12 cellular contexts compared by ENCODE assay signal in genomic region chr20:46651091-46651962, GRCh38. TPM values are rescaled to one million over a fixed set of nuclear protein-coding genes. Genes with fewer than 3 reads are reported as not detected.
A peak's percentile ranks its signal among the peaks of the same experiment; 100 is the strongest.
DNase-seq lines count a peak whose midpoint lies in the region; ATAC-seq, FAIRE-seq and TF ChIP-seq lines count a peak whose summit lies in the region.
"Had no signal": no experiment of that assay in that cellular context is flagged by ENCODE, and none has a peak within 500 bp of the region (broad histone marks: within the 10 kb centered on the region; RNA-seq: fewer than 3 reads in every experiment).

A gene with protein sequence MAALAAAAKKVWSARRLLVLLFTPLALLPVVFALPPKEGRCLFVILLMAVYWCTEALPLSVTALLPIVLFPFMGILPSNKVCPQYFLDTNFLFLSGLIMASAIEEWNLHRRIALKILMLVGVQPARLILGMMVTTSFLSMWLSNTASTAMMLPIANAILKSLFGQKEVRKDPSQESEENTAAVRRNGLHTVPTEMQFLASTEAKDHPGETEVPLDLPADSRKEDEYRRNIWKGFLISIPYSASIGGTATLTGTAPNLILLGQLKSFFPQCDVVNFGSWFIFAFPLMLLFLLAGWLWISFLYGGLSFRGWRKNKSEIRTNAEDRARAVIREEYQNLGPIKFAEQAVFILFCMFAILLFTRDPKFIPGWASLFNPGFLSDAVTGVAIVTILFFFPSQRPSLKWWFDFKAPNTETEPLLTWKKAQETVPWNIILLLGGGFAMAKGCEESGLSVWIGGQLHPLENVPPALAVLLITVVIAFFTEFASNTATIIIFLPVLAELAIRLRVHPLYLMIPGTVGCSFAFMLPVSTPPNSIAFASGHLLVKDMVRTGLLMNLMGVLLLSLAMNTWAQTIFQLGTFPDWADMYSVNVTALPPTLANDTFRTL (minus strand): TSS chr20:46651459. CDS start chr20:46651421, 38 bp downstream.

- no peak within 1 kb of the TSS for H3K9ac ChIP-seq in GM23248
- no peak within 1 kb of the TSS for H3K9ac ChIP-seq in mammary epithelial cell (ENCODE audit: insufficient read depth, low read length)

- no peaks in the 10 kb centered on the region for H3F3A ChIP-seq in GM23248 (ENCODE audit: insufficient read depth)

- H3K27me3 Mint-ChIP-seq in activated CD8-positive, alpha-beta T cell treated with anti-CD3 and anti-CD28 coated beads for 36 hours, result peaks cover 42% of the 10 kb centered on the region

- intact Hi-C loops in pancreas (cut with DNase I) (no loop called here), mammary epithelial cell (cut with micrococcal nuclease) (no loop called here)
- intact Hi-C loops in activated CD8-positive, alpha-beta T cell treated with anti-CD3 and anti-CD28 coated beads for 36 hours (cut with micrococcal nuclease), result no loop called here

- ATAC-seq in pancreas, result peak in 3 of 4 donors; percentile 43 to 75 (median 72)
- no peak for ATAC-seq in activated CD8-positive, alpha-beta T cell treated with anti-CD3 and anti-CD28 coated beads for 36 hours
- ATAC-seq: T-helper 17 cell had no signal

- no peaks in the 10 kb centered on the region for H3K36me3 Mint-ChIP-seq in activated CD8-positive, alpha-beta T cell treated with anti-CD3 and anti-CD28 coated beads for 36 hours (ENCODE audit: low read depth)

- H3K27me3 ChIP-seq in GM23248 (replicated peaks; ENCODE audit: insufficient read depth) (peaks cover 8% of the 10 kb centered on the region; the same call in 1 of the 2 replicates), iPS DF 6.9 (ENCODE audit: control insufficient read depth, insufficient read depth, low read length) (peaks cover 4% of the 10 kb centered on the region; the same call in 1 of the 2 replicates), pancreas (no peaks in the 10 kb centered on the region), mammary epithelial cell (ENCODE audit: insufficient read depth, low read length) (peaks cover 3% of the 10 kb centered on the region)

- DNase-seq in GM23248 (peak; percentile 20), amniotic epithelial cell (ENCODE audit: low read depth) (peak; percentile 16), iPS DF 6.9 (ENCODE audit: low read depth, low spot score) (no peak), pancreas (no peak), mesenteric fat pad (ENCODE audit: low spot score) (no peak), mammary epithelial cell (no peak), RPMI8226 (no peak)
- DNase-seq in activated CD8-positive, alpha-beta T cell treated with anti-CD3 and anti-CD28 coated beads for 36 hours, result no peak
- DNase-seq: KG1; NCI-H510A; stimulated activated CD8-positive, alpha-beta memory T cell treated with anti-CD3 and anti-CD28 coated beads, Interleukin-4, amount 100 ng/mL, for 48 hours; T-helper 17 cell had no signal

- in situ Hi-C loops in GM23248 (cut with MboI) (no loop called here), mammary epithelial cell (cut with MboI; ENCODE audit: low sequenced_read_pairs in 2 of 2) (no loop called here)

- H2AFZ ChIP-seq in GM23248 (no peak within 1 kb of the TSS), mammary epithelial cell (ENCODE audit: low read depth, low read length) (no peak within 1 kb of the TSS)

- H3K4me1 ChIP-seq in GM23248 (ENCODE audit: insufficient read depth) (no peaks in the 10 kb centered on the region), iPS DF 6.9 (ENCODE audit: control insufficient read depth, insufficient read depth, low read length) (peaks cover 2% of the 10 kb centered on the region; the same call in 1 of the 2 replicates), pancreas (no peaks in the 10 kb centered on the region), mammary epithelial cell (ENCODE audit: insufficient read depth, low read length) (no peaks in the 10 kb centered on the region)

- H3K36me3 ChIP-seq in GM23248 (ENCODE audit: low read depth) (no peaks in the 10 kb centered on the region), iPS DF 6.9 (ENCODE audit: control insufficient read depth, insufficient read depth, low read length) (no peaks in the 10 kb centered on the region), pancreas (no peaks in the 10 kb centered on the region), mammary epithelial cell (ENCODE audit: insufficient read depth, low read length) (no peaks in the 10 kb centered on the region)

- CTCF ChIA-PET in activated CD8-positive, alpha-beta T cell treated with anti-CD3 and anti-CD28 coated beads for 36 hours (lab: Charles Lee), result interaction anchor here (1.5 kb wide), 1 partner anchor 30 kb away, joined by 3 read pairs; no protein-coding TSS in a partner anchor
- CTCF ChIA-PET in mammary epithelial cell (lab: Charles Lee; ENCODE audit: low non-redundant PET), result no interaction called here

- no TSS peak for BruUV-seq in mammary epithelial cell (replicated peaks; lab: Mats Ljungman, UMichigan)

- H3K9me3 Mint-ChIP-seq in activated CD8-positive, alpha-beta T cell treated with anti-CD3 and anti-CD28 coated beads for 36 hours, result no peaks in the 10 kb centered on the region

- POLR2A ChIA-PET in activated CD8-positive, alpha-beta T cell treated with anti-CD3 and anti-CD28 coated beads for 36 hours (lab: Charles Lee), result no interaction called here

- dilution Hi-C loops in mammary epithelial cell (cut with HindIII; ENCODE audit: low sequenced_read_pairs), result no loop called here

- TF ChIP-seq CTCF in pancreas (IDR thresholded peaks at IDR 0.05) (no peak), mammary epithelial cell (conservative IDR thresholded peaks at IDR 0.05 in 1 of 2, IDR thresholded peaks at IDR 0.05 in 1 of 2; ENCODE audit: extremely low read depth in 1 of 2, insufficient read depth in 1 of 2, low read depth in 1 of 2, low read length in 2 of 2) (no peak)
- TF ChIP-seq CTCF in activated CD8-positive, alpha-beta T cell treated with anti-CD3 and anti-CD28 coated beads for 36 hours (IDR thresholded peaks at IDR 0.05), result no peak

- H3K79me2 ChIP-seq in GM23248 (ENCODE audit: insufficient read depth) (no peaks in the 10 kb centered on the region), mammary epithelial cell (ENCODE audit: insufficient read depth, low read length) (no peaks in the 10 kb centered on the region)

- no peaks in the 10 kb centered on the region for H4K20me1 ChIP-seq in GM23248 (ENCODE audit: insufficient read depth)
- H4K20me1 ChIP-seq in mammary epithelial cell (ENCODE audit: insufficient read depth, low read length), result no peaks in the 10 kb centered on the region

- H3K27ac ChIP-seq in GM23248 (no peak within 1 kb of the TSS), iPS DF 6.9 (ENCODE audit: low read length) (no peak within 1 kb of the TSS), pancreas (no peak within 1 kb of the TSS), mammary epithelial cell (ENCODE audit: insufficient read depth, low read depth, low read length) (no peak within 1 kb of the TSS)

- H3K9me3 ChIP-seq in GM23248 (ENCODE audit: low read depth) (no peaks in the 10 kb centered on the region), iPS DF 6.9 (ENCODE audit: control insufficient read depth, insufficient read depth, low read length) (no peaks in the 10 kb centered on the region), pancreas (no peaks in the 10 kb centered on the region), mammary epithelial cell (replicated peaks; ENCODE audit: insufficient read depth, low read length) (no peaks in the 10 kb centered on the region)

- peak within 1 kb of the TSS; percentile 37; the same call in 1 of the 2 replicates for H3K4me3 ChIP-seq in GM23248
- peak within 1 kb of the TSS; percentile 20; the same call in 1 of the 2 replicates for H3K4me3 ChIP-seq in iPS DF 6.9 (ENCODE audit: low read length)
- H3K4me3 ChIP-seq in pancreas, result peak within 1 kb of the TSS in 2 of 4 donors; percentile 20 to 27
- H3K4me3 ChIP-seq in mammary epithelial cell (replicated peaks in 1 of 3; ENCODE audit: insufficient read depth in 1 of 3, low read depth in 2 of 3, low read length in 3 of 3), result no peak within 1 kb of the TSS

- H3K4me3 Mint-ChIP-seq in activated CD8-positive, alpha-beta T cell treated with anti-CD3 and anti-CD28 coated beads for 36 hours, result no peak within 1 kb of the TSS
- H3K4me3 Mint-ChIP-seq: T-helper 17 cell had no signal

- WGBS in GM23248 (ENCODE audit: low coverage in 1 of 2, low lambda C conversion rate in 2 of 2, missing lambda C conversion rate in 2 of 2), 2 experiments, result 23 to 26% methylated on average over 41 to 55 of the region's 55 CpGs
- WGBS in iPS DF 6.9 (ENCODE audit: insufficient coverage, insufficient read length), result no CpG with 5 or more reads among the region's 55 CpGs
- 32 to 36% methylated on average over 38 to 55 of the region's 55 CpGs for WGBS in pancreas, 2 donors
- WGBS in mammary epithelial cell (ENCODE audit: low coverage, missing lambda C conversion rate), result 62% methylated on average over 15 of the region's 55 CpGs

- peaks cover 3% of the 10 kb centered on the region; the same call in 1 of the 2 replicates for H3K9me2 ChIP-seq in GM23248 (ENCODE audit: insufficient read depth)

- H3K27ac Mint-ChIP-seq in activated CD8-positive, alpha-beta T cell treated with anti-CD3 and anti-CD28 coated beads for 36 hours, result no peak within 1 kb of the TSS
- H3K27ac Mint-ChIP-seq: T-helper 17 cell had no signal

- FAIRE-seq in pancreas (lab: Jason Lieb, UNC), result no peak

- H3K4me2 ChIP-seq in GM23248 (ENCODE audit: unreplicated experiment), result no peak within 1 kb of the TSS
- H3K4me2 ChIP-seq in mammary epithelial cell (ENCODE audit: insufficient read depth, low read depth, low read length), result no peak within 1 kb of the TSS

- no peaks in the 10 kb centered on the region for H3K4me1 Mint-ChIP-seq in activated CD8-positive, alpha-beta T cell treated with anti-CD3 and anti-CD28 coated beads for 36 hours (ENCODE audit: low read depth)
- H3K4me1 Mint-ChIP-seq: T-helper 17 cell had no signal

RNA-seq across cellular contexts. Expression of the gene that starts here (rescaled TPM):
- total RNA-seq in GM23248 (2014; rRNA removed; shearing (Covaris generic)), result 0.89 and 2.4 TPM in 2 replicates
- polyA plus RNA-seq in GM23248 (2016; fragmentation: Nextera tagmentation; extraction: Ambion mirVana), result 2.3 and 4.6 TPM in 2 replicates
- total RNA-seq in pancreas, result 1 to 10 TPM; 2.7 to 7.8 (median 5.8) TPM
- 1 to 10 TPM in 1 of 2 donors, under 1 TPM in 1; 0.68 to 2.3 TPM for polyA plus RNA-seq in pancreas
- total RNA-seq in mesenteric fat pad, result 1.5 TPM
- not detected for total RNA-seq in activated CD8-positive, alpha-beta T cell treated with anti-CD3 and anti-CD28 coated beads for 36 hours
- total RNA-seq in mammary epithelial cell, result 1 to 10 TPM; 2.8 to 3.7 TPM
- polyA plus RNA-seq in mammary epithelial cell, result 1.8 TPM
- 10.6 TPM for polyA minus RNA-seq in mammary epithelial cell

Comparison
In these comparisons a context has a peak if more than half of its experiments do, and no peak if none do; other contexts are left out.
1. DNase-seq: peak in GM23248 (single experiment) and amniotic epithelial cell (single experiment); none in iPS DF 6.9 (single experiment), pancreas (0 of 6), mesenteric fat pad (single experiment), activated CD8-positive, alpha-beta T cell treated with anti-CD3 and anti-CD28 coated beads for 36 hours (single experiment), mammary epithelial cell (single experiment) and RPMI8226 (single experiment).
2. H3K4me3 ChIP-seq: peak in GM23248 (single experiment) and iPS DF 6.9 (single experiment); none in mammary epithelial cell (0 of 3).